In genomic region chr10:113529575-113529974, GRCh38 we compare ENCODE assay signal across 2 cellular contexts.
TF ChIP-seq lines count a peak whose summit lies in the region.

No MANE protein-coding gene starts in this region.

TF ChIP-seq in liver, 16 proteins besides CTCF, POLR2A, EP300 and RAD21 (continued from another document):
- no peak for TF ChIP-seq REST (IDR thresholded peaks at IDR 0.05)
- no peak for TF ChIP-seq ZBTB33 (IDR thresholded peaks at IDR 0.05)
- no peak for TF ChIP-seq FOXA1 (IDR thresholded peaks at IDR 0.05)
- no peak for TF ChIP-seq MAX (IDR thresholded peaks at IDR 0.05)
- no peak for TF ChIP-seq YY1 (IDR thresholded peaks at IDR 0.05)
- TF ChIP-seq HNF4G (IDR thresholded peaks at IDR 0.05): no peak
- no peak for TF ChIP-seq TAF1 (conservative IDR thresholded peaks at IDR 0.05)
- no peak for TF ChIP-seq JUND (IDR thresholded peaks at IDR 0.05)
- no peak for TF ChIP-seq GABPA (IDR thresholded peaks at IDR 0.05 in 1 of 2, conservative IDR thresholded peaks at IDR 0.05 in 1 of 2)
- TF ChIP-seq SP1 (IDR thresholded peaks at IDR 0.05): no peak
- TF ChIP-seq NR2F2 (IDR thresholded peaks at IDR 0.05): no peak

TF ChIP-seq in HepG2, 621 proteins besides CTCF, POLR2A, EP300 and RAD21 (continued from another document):
- TF ChIP-seq POGK (CRISPR knock-in tag; conservative IDR thresholded peaks at IDR 0.05) (no peak), RBM39 (IDR thresholded peaks at IDR 0.05; ENCODE audit: low read depth, low read length, poor library complexity, severe bottlenecking) (no peak), RNF219 (CRISPR knock-in tag; IDR thresholded peaks at IDR 0.05) (no peak), ZNF569 (CRISPR knock-in tag; IDR thresholded peaks at IDR 0.05; ENCODE audit: borderline replicate concordance) (no peak), ZFP91 (CRISPR knock-in tag; IDR thresholded peaks at IDR 0.05; ENCODE audit: borderline replicate concordance) (no peak), ZMAT5 (CRISPR knock-in tag; IDR thresholded peaks at IDR 0.05; ENCODE audit: borderline replicate concordance, low read depth) (no peak), ARID4A (CRISPR knock-in tag; IDR thresholded peaks at IDR 0.05; ENCODE audit: borderline replicate concordance) (no peak), PRDM10 (CRISPR knock-in tag; IDR thresholded peaks at IDR 0.05; ENCODE audit: low read depth) (no peak), FLYWCH1 (CRISPR knock-in tag; IDR thresholded peaks at IDR 0.05) (no peak), NR2F1 (CRISPR knock-in tag; IDR thresholded peaks at IDR 0.05) (no peak), SIN3B (IDR thresholded peaks at IDR 0.05; ENCODE audit: low read length) (no peak)
